ENCODE assay signal across 21 cellular contexts in the genomic region with DNA sequence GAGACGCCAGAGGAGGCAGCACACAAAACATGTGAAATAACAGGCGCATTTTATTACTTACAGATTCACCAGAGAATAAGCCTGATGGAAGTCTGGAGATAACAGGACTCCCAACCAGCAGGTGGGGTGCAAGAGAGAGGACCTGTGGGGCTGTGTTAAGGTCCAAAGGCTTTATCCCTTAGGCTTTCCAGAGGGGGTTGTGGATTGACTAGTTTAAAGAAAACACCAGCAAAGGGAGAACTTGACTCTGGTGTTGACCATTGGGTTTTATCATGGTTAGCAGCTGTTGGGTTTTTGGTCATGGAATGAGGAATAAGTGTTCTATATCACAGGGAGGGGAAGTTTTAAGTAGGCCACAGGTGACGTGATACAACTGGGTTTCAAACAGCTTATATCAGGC. TPM values are rescaled to one million over a fixed set of nuclear protein-coding genes. Genes with fewer than 3 reads are reported as not detected.
DNase-seq lines count a peak whose midpoint lies in the region; ATAC-seq, FAIRE-seq and TF ChIP-seq lines count a peak whose summit lies in the region.
"Had no signal": no experiment of that assay in that cellular context is flagged by ENCODE, and none has a peak within 500 bp of the region (broad histone marks: within the 10 kb centered on the region; RNA-seq: fewer than 3 reads in every experiment).

No MANE protein-coding gene starts in this region.

- H3K9me3 ChIP-seq in Panc1 (ENCODE audit: control insufficient read depth, insufficient read depth, low read depth, low read length): no peaks in the 10 kb centered on the region
- no peaks in the 10 kb centered on the region for H3K9me3 ChIP-seq in stomach
- no peaks in the 10 kb centered on the region for H3K9me3 ChIP-seq in pancreas
- H3K9me3 ChIP-seq: mucosa of descending colon, tibial artery had no signal

- H3K27ac Mint-ChIP-seq in activated CD8-positive, alpha-beta T cell treated with anti-CD3 and anti-CD28 coated beads for 36 hours: peak overlapping the region; percentile 34
- no peak overlapping the region for H3K27ac Mint-ChIP-seq in activated CD8-positive, alpha-beta T cell treated with anti-CD3 and anti-CD28 coated beads, Interleukin-2, amount 10 ng/mL, durations not matched to agents 7 days and 5 days
- no peak overlapping the region for H3K27ac Mint-ChIP-seq in immature natural killer cell
- H3K27ac Mint-ChIP-seq: T-helper 1 cell treated with Interleukin-12 subunit alpha and Interleukin-12 subunit beta and Interleukin-4 antibody, amounts not matched to agents 30 μg/mL and 1 μg/mL, for 36 hours had no signal

- H3K4me3 Mint-ChIP-seq in activated CD8-positive, alpha-beta T cell treated with anti-CD3 and anti-CD28 coated beads for 36 hours: no peak overlapping the region
- no peak overlapping the region for H3K4me3 Mint-ChIP-seq in activated CD8-positive, alpha-beta T cell treated with anti-CD3 and anti-CD28 coated beads, Interleukin-2, amount 10 ng/mL, durations not matched to agents 7 days and 5 days
- peak overlapping the region in 3 of 5 donors; percentile 4 to 73 (median 31) for H3K4me3 Mint-ChIP-seq in immature natural killer cell
- H3K4me3 Mint-ChIP-seq: central memory CD8-positive, alpha-beta T cell; T-helper 1 cell treated with Interleukin-12 subunit alpha and Interleukin-12 subunit beta and Interleukin-4 antibody, amounts not matched to agents 30 μg/mL and 1 μg/mL, for 36 hours had no signal

- H3K4me1 ChIP-seq in Panc1 (ENCODE audit: control insufficient read depth, insufficient read depth, low read length) (peaks cover 11% of the 10 kb centered on the region), stomach (peaks cover 20 to 36% (median 24%) of the 10 kb centered on the region in 4 donors), pancreas (peaks cover 0 to 13% (median 9%) of the 10 kb centered on the region in 3 donors)

- H3K4me1 Mint-ChIP-seq in activated CD8-positive, alpha-beta T cell treated with anti-CD3 and anti-CD28 coated beads for 36 hours (ENCODE audit: low read depth): peaks cover 24% of the 10 kb centered on the region
- peaks cover 21% of the 10 kb centered on the region for H3K4me1 Mint-ChIP-seq in activated CD8-positive, alpha-beta T cell treated with anti-CD3 and anti-CD28 coated beads, Interleukin-2, amount 10 ng/mL, durations not matched to agents 7 days and 5 days (ENCODE audit: low read depth)
- H3K4me1 Mint-ChIP-seq in immature natural killer cell: peaks cover 22 to 26% of the 10 kb centered on the region in 2 donors

- POLR2A ChIA-PET in activated CD8-positive, alpha-beta T cell treated with anti-CD3 and anti-CD28 coated beads for 36 hours (lab: Charles Lee): interaction anchor here (0.9 kb wide), 1 partner anchor 161 kb away, joined by 3 read pairs; no protein-coding TSS in a partner anchor
- POLR2A ChIA-PET in activated CD8-positive, alpha-beta T cell treated with anti-CD3 and anti-CD28 coated beads, Interleukin-2, amount 10 ng/mL, durations not matched to agents 7 days and 5 days (lab: Charles Lee): no interaction called here
- POLR2A ChIA-PET in Panc1 (lab: Charles Lee): no interaction called here

- BruUV-seq in Panc1 (replicated peaks; lab: Mats Ljungman, UMichigan): no TSS peak

- H3K27me3 ChIP-seq in Panc1 (ENCODE audit: control insufficient read depth, insufficient read depth, low read length) (no peaks in the 10 kb centered on the region), stomach (no peaks in the 10 kb centered on the region), pancreas (no peaks in the 10 kb centered on the region)
- H3K27me3 ChIP-seq: tibial artery had no signal

- H3K27me3 Mint-ChIP-seq in activated CD8-positive, alpha-beta T cell treated with anti-CD3 and anti-CD28 coated beads for 36 hours: no peaks in the 10 kb centered on the region
- H3K27me3 Mint-ChIP-seq in activated CD8-positive, alpha-beta T cell treated with anti-CD3 and anti-CD28 coated beads, Interleukin-2, amount 10 ng/mL, durations not matched to agents 7 days and 5 days (ENCODE audit: low read depth): no peaks in the 10 kb centered on the region
- peaks cover 4 to 6% (median 6%) of the 10 kb centered on the region in 3 donors for H3K27me3 Mint-ChIP-seq in immature natural killer cell (ENCODE audit: low read depth in 3 of 3)
- H3K27me3 Mint-ChIP-seq: central memory CD8-positive, alpha-beta T cell had no signal

- ATAC-seq in activated CD8-positive, alpha-beta T cell treated with anti-CD3 and anti-CD28 coated beads for 36 hours: no peak
- no peak for ATAC-seq in activated CD8-positive, alpha-beta T cell treated with anti-CD3 and anti-CD28 coated beads, Interleukin-2, amount 10 ng/mL, durations not matched to agents 7 days and 5 days
- ATAC-seq in Panc1 (no peak), pancreas (no peak)
- ATAC-seq: mucosa of descending colon, right cardiac atrium had no signal

- no peak for DNase-seq in activated CD8-positive, alpha-beta T cell treated with anti-CD3 and anti-CD28 coated beads for 36 hours
- no peak for DNase-seq in activated CD8-positive, alpha-beta T cell treated with anti-CD3 and anti-CD28 coated beads, Interleukin-2, amount 10 ng/mL, durations not matched to agents 7 days and 5 days
- DNase-seq in Panc1 (ENCODE audit: low read depth, low spot score): no peak
- DNase-seq in immature natural killer cell: no peak
- DNase-seq in stomach: no peak
- DNase-seq in pons (ENCODE audit: low spot score): no peak
- no peak for DNase-seq in pancreas
- no peak for DNase-seq in foreskin melanocyte
- DNase-seq: mucosa of descending colon; NCI-H1930; NCI-H774; right cardiac atrium; stimulated activated CD4-positive, alpha-beta T cell treated with anti-CD3 and anti-CD28 coated beads, Interleukin-2, amount 100 ng/mL, for 24 hours; stimulated activated CD8-positive, alpha-beta memory T cell treated with anti-CD3 and anti-CD28 coated beads, Interleukin-4, amount 100 ng/mL, for 48 hours; tibial artery had no signal

- 61 to 81% (median 77%) methylated on average over 3 of the region's 3 CpGs for WGBS in stomach, 5 donors
- WGBS in pancreas, 2 donors: 83 to 90% methylated on average over 3 of the region's 3 CpGs

- intact Hi-C loops in activated CD8-positive, alpha-beta T cell treated with anti-CD3 and anti-CD28 coated beads for 36 hours (cut with micrococcal nuclease): loop anchor here (10.0 kb wide), 1 partner anchor 328 kb away; no protein-coding TSS in a partner anchor
- intact Hi-C loops in Panc1 (cut with micrococcal nuclease; ENCODE audit: unreplicated experiment) (no loop called here), stomach (cut with DNase I; ENCODE audit: low total_unique reads) (no loop called here), pancreas (cut with DNase I) (no loop called here)

- no peak for TF ChIP-seq EP300 in stomach (IDR thresholded peaks at IDR 0.05)

- H3K36me3 Mint-ChIP-seq in activated CD8-positive, alpha-beta T cell treated with anti-CD3 and anti-CD28 coated beads for 36 hours (ENCODE audit: low read depth): peaks cover 1% of the 10 kb centered on the region
- H3K36me3 Mint-ChIP-seq in activated CD8-positive, alpha-beta T cell treated with anti-CD3 and anti-CD28 coated beads, Interleukin-2, amount 10 ng/mL, durations not matched to agents 7 days and 5 days (ENCODE audit: low read depth): peaks cover 5% of the 10 kb centered on the region
- H3K36me3 Mint-ChIP-seq in immature natural killer cell: no peaks in the 10 kb centered on the region

- H3K9me3 Mint-ChIP-seq in activated CD8-positive, alpha-beta T cell treated with anti-CD3 and anti-CD28 coated beads for 36 hours: peaks cover 3% of the 10 kb centered on the region
- peaks cover 4% of the 10 kb centered on the region for H3K9me3 Mint-ChIP-seq in activated CD8-positive, alpha-beta T cell treated with anti-CD3 and anti-CD28 coated beads, Interleukin-2, amount 10 ng/mL, durations not matched to agents 7 days and 5 days (ENCODE audit: insufficient read depth)
- H3K9me3 Mint-ChIP-seq in immature natural killer cell: no peaks in the 10 kb centered on the region
- H3K9me3 Mint-ChIP-seq: central memory CD8-positive, alpha-beta T cell had no signal

- in situ Hi-C loops in Panc1 (cut with HindIII; ENCODE audit: low pct_unique_long_range_greater_than_20kb, low sequenced_read_pairs): no loop called here

- CTCF ChIA-PET in activated CD8-positive, alpha-beta T cell treated with anti-CD3 and anti-CD28 coated beads for 36 hours (lab: Charles Lee): interaction anchor here (0.6 to 4.0 kb wide), 4 partner anchors 8 to 142 kb away, joined by 3 to 25 read pairs (median 4); no protein-coding TSS in a partner anchor
- CTCF ChIA-PET in activated CD8-positive, alpha-beta T cell treated with anti-CD3 and anti-CD28 coated beads, Interleukin-2, amount 10 ng/mL, durations not matched to agents 7 days and 5 days (lab: Charles Lee): interaction anchor here (0.5 to 5.1 kb wide), 3 partner anchors 9 to 469 kb away, joined by 3 to 27 read pairs (median 4); no protein-coding TSS in a partner anchor
- CTCF ChIA-PET in Panc1 (lab: Charles Lee): no interaction called here

- FAIRE-seq in pancreas (lab: Jason Lieb, UNC): no peak
- FAIRE-seq: GM18507 had no signal

- no peak for TF ChIP-seq CTCF in activated CD8-positive, alpha-beta T cell treated with anti-CD3 and anti-CD28 coated beads for 36 hours (IDR thresholded peaks at IDR 0.05)
- TF ChIP-seq CTCF in Panc1 (IDR thresholded peaks at IDR 0.05): peak; percentile 38
- no peak for TF ChIP-seq CTCF in stomach (IDR thresholded peaks at IDR 0.05)
- TF ChIP-seq CTCF in pancreas (IDR thresholded peaks at IDR 0.05): no peak

- no peak for TF ChIP-seq POLR2A in stomach (IDR thresholded peaks at IDR 0.05)

- no peak overlapping the region for H3K27ac ChIP-seq in Panc1 (ENCODE audit: low read length)
- peak overlapping the region; percentile 65 to 99 (median 97) for H3K27ac ChIP-seq in stomach
- H3K27ac ChIP-seq in pancreas: no peak overlapping the region

- H3K4me3 ChIP-seq in Panc1 (ENCODE audit: low read depth in 2 of 2, low read length in 2 of 2) (no peak overlapping the region), stomach (no peak overlapping the region), pancreas (no peak overlapping the region)
- H3K4me3 ChIP-seq: mucosa of descending colon, tibial artery had no signal

- H3K36me3 ChIP-seq in Panc1 (ENCODE audit: control insufficient read depth, insufficient read depth, low read length) (no peaks in the 10 kb centered on the region), stomach (no peaks in the 10 kb centered on the region), pancreas (no peaks in the 10 kb centered on the region)
- H3K36me3 ChIP-seq: tibial artery had no signal

RNA-seq across cellular contexts. Expression of a gene that starts 1.6 kb away (rescaled TPM):
- total RNA-seq in activated CD8-positive, alpha-beta T cell treated with anti-CD3 and anti-CD28 coated beads for 36 hours: 1 to 10 TPM; 1.4 to 1.6 TPM
- total RNA-seq in activated CD8-positive, alpha-beta T cell treated with anti-CD3 and anti-CD28 coated beads, Interleukin-2, amount 10 ng/mL, durations not matched to agents 7 days and 5 days: under 1 TPM; 0.74 to 0.81 TPM
- total RNA-seq in Panc1 (2021; ENCODE audit: unreplicated experiment) (2.4 TPM), stomach (10 to 100 TPM in 1 of 5 donors, 1 to 10 TPM in 1, under 1 TPM in 3; 0.29 to 11.0 (median 0.89) TPM), pancreas (1 to 10 TPM; 1.3 to 2.2 (median 1.8) TPM)
- 0.40 TPM for polyA plus RNA-seq in Panc1 (2012; ENCODE audit: insufficient read length)
- polyA plus RNA-seq in immature natural killer cell (under 1 TPM; 0.28 to 0.82 (median 0.65) TPM), stomach (1 to 10 TPM in 1 of 3 donors, under 1 TPM in 2; 0.28 to 3.5 (median 0.75) TPM), pancreas (under 1 TPM; 0.53 to 0.56 TPM)

RNA-seq across cellular contexts. Expression of a gene that starts 42.6 kb away (rescaled TPM):
- total RNA-seq in activated CD8-positive, alpha-beta T cell treated with anti-CD3 and anti-CD28 coated beads for 36 hours: not detected
- total RNA-seq in activated CD8-positive, alpha-beta T cell treated with anti-CD3 and anti-CD28 coated beads, Interleukin-2, amount 10 ng/mL, durations not matched to agents 7 days and 5 days: not detected
- not detected for total RNA-seq in Panc1 (2021; ENCODE audit: unreplicated experiment)
- not detected for polyA plus RNA-seq in Panc1 (2012; ENCODE audit: insufficient read length)
- polyA plus RNA-seq in immature natural killer cell: not detected
- total RNA-seq in stomach: 10 to 100 TPM in 2 of 5 donors, 1 to 10 TPM in 1, under 1 TPM in 1, not detected in 1; 0.89 to 18.7 (median 13.6) TPM
- polyA plus RNA-seq in stomach: 10 to 100 TPM in 1 of 3 donors, 1 to 10 TPM in 1, under 1 TPM in 1; 0.90 to 21.2 (median 5.9) TPM
- under 1 TPM in 4 of 6 donors, not detected in 2; 0.12 to 0.25 (median 0.18) TPM for total RNA-seq in pancreas
- polyA plus RNA-seq in pancreas: 1 to 10 TPM in 1 of 2 donors, not detected in 1; 1.3 TPM
- total RNA-seq: glomerular endothelial cell, HT1080, MCF 10A had no signal

Comparison
In these comparisons a context has a peak if more than half of its experiments do, and no peak if none do; other contexts are left out.
1. H3K4me3 Mint-ChIP-seq: peak in immature natural killer cell (3 of 5); none in activated CD8-positive, alpha-beta T cell treated with anti-CD3 and anti-CD28 coated beads for 36 hours (single experiment) and activated CD8-positive, alpha-beta T cell treated with anti-CD3 and anti-CD28 coated beads, Interleukin-2, amount 10 ng/mL, durations not matched to agents 7 days and 5 days (single experiment).
2. H3K27ac ChIP-seq: peak in stomach (5 of 5); none in Panc1 (single experiment) and pancreas (0 of 4).